In the genomic region with DNA sequence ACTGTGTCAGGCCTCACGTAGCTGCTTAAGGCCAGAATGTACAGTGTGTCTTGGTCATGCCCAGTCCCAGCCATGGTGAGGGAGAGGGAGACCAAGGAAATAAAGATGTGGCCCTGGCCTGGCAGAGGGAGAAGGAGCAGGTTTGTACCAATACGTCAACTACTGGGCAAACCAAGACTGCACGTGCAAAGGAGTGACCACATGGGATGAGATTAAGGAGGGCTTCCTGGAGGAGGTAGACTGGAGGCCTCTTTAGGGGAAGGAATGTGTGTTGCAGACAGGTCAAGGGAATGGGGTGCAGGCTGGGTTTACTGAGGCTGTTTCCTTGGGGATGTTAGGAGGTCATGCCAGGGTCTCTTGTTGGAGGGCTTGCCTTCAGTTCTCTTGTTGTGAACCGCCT, we compare ENCODE assay signal across 2 cellular contexts.
TF ChIP-seq lines count a peak whose summit lies in the region.

No MANE protein-coding gene starts in this region.

TF ChIP-seq in A549, 52 proteins besides CTCF, POLR2A, EP300 and RAD21:
- no peak for TF ChIP-seq MYC (IDR thresholded peaks at IDR 0.05; ENCODE audit: borderline replicate concordance, low read length)
- peak; percentile 55 for TF ChIP-seq ZFP36 (IDR thresholded peaks at IDR 0.05; ENCODE audit: borderline replicate concordance, partially characterized antibody)

TF ChIP-seq in K562, 482 proteins besides CTCF, POLR2A, EP300 and RAD21:
- TF ChIP-seq, protein P1, sequence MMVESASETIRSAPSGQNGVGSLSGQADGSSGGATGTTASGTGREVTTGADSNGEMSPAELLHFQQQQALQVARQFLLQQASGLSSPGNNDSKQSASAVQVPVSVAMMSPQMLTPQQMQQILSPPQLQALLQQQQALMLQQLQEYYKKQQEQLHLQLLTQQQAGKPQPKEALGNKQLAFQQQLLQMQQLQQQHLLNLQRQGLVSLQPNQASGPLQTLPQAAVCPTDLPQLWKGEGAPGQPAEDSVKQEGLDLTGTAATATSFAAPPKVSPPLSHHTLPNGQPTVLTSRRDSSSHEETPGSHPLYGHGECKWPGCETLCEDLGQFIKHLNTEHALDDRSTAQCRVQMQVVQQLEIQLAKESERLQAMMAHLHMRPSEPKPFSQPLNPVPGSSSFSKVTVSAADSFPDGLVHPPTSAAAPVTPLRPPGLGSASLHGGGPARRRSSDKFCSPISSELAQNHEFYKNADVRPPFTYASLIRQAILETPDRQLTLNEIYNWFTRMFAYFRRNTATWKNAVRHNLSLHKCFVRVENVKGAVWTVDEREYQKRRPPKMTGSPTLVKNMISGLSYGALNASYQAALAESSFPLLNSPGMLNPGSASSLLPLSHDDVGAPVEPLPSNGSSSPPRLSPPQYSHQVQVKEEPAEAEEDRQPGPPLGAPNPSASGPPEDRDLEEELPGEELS (CRISPR knock-in tag; IDR thresholded peaks at IDR 0.05; ENCODE audit: borderline replicate concordance) = no peak
- TF ChIP-seq TBP (optimal IDR thresholded peaks at IDR 0.05; ENCODE audit: low read depth, low read length) = no peak
- TF ChIP-seq MGA (IDR thresholded peaks at IDR 0.05) = no peak
- TF ChIP-seq ZNF76 (CRISPR knock-in tag; IDR thresholded peaks at IDR 0.05; ENCODE audit: borderline replicate concordance) = no peak
- TF ChIP-seq DMBX1 (CRISPR knock-in tag; IDR thresholded peaks at IDR 0.05; ENCODE audit: borderline replicate concordance) = no peak
- TF ChIP-seq PPARD (CRISPR knock-in tag; IDR thresholded peaks at IDR 0.05) = no peak
- 0 out of 2 replicates have a peak, but pooled peaks have one; percentile 30 for TF ChIP-seq BCOR (IDR thresholded peaks at IDR 0.05)
- TF ChIP-seq RBM25 (IDR thresholded peaks at IDR 0.05; ENCODE audit: low read depth, low read length, severe bottlenecking) = peak; percentile 7
- no peak for TF ChIP-seq ZNF639 (CRISPR knock-in tag; conservative IDR thresholded peaks at IDR 0.05 in 1 of 2, IDR thresholded peaks at IDR 0.05 in 1 of 2)
- peak; percentile 73 for TF ChIP-seq MAX (CRISPR knock-in tag; IDR thresholded peaks at IDR 0.05)
- TF ChIP-seq HEY1 (CRISPR knock-in tag; IDR thresholded peaks at IDR 0.05; ENCODE audit: borderline replicate concordance) = no peak
- TF ChIP-seq BHLHE40 (IDR thresholded peaks at IDR 0.05; ENCODE audit: low read length) = no peak
- peak; percentile 94 for TF ChIP-seq ZFP36 (IDR thresholded peaks at IDR 0.05; ENCODE audit: low read depth, low read length, partially characterized antibody)
- no peak for TF ChIP-seq TSHZ1 (CRISPR knock-in tag; IDR thresholded peaks at IDR 0.05)
- no peak for TF ChIP-seq RBM22 (IDR thresholded peaks at IDR 0.05; ENCODE audit: low read depth, low read length, poor library complexity, severe bottlenecking)
- no peak for TF ChIP-seq PCBP1 (IDR thresholded peaks at IDR 0.05; ENCODE audit: low read depth, low read length, poor library complexity, severe bottlenecking)
- no peak for TF ChIP-seq BMI1 (IDR thresholded peaks at IDR 0.05; ENCODE audit: low read length)
- no peak for TF ChIP-seq FOXK1 (CRISPR knock-in tag; IDR thresholded peaks at IDR 0.05; ENCODE audit: borderline replicate concordance)
- TF ChIP-seq, protein P2, sequence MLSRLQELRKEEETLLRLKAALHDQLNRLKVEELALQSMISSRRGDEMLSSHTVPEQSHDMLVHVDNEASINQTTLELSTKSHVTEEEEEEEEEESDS (CRISPR knock-in tag; IDR thresholded peaks at IDR 0.05) = no peak
